Comparison of ENCODE assay signal across 2 cellular contexts in genomic region chr10:72337039-72337629, GRCh38.
A peak's percentile ranks its signal among the peaks of the same experiment; 100 is the strongest.
TF ChIP-seq lines count a peak whose summit lies in the region.

No MANE protein-coding gene starts in this region.

TF ChIP-seq in HCT116, 20 proteins besides CTCF, POLR2A, EP300 and RAD21:
- TF ChIP-seq REST (IDR thresholded peaks at IDR 0.05; ENCODE audit: low read depth) (no peak), EGR1 (IDR thresholded peaks at IDR 0.05; ENCODE audit: low read depth) (no peak), POLR2AphosphoS5 (IDR thresholded peaks at IDR 0.05; ENCODE audit: low read depth, low read length) (0 out of 2 replicates have a peak, but pooled peaks have one; percentile 33), ATF3 (IDR thresholded peaks at IDR 0.05) (no peak)

TF ChIP-seq in neural cell, 6 proteins besides CTCF, POLR2A, EP300 and RAD21 (continued from another document):
- peak; percentile 94 for TF ChIP-seq SMC3 (conservative IDR thresholded peaks at IDR 0.05; ENCODE audit: poor library complexity)
- TF ChIP-seq MXI1 (conservative IDR thresholded peaks at IDR 0.05; ENCODE audit: poor library complexity, severe bottlenecking): peak; percentile 35
TF ChIP-seq in neural cell: peak in this region for 2.
